8 cellular contexts compared by ENCODE assay signal in the genomic region with DNA sequence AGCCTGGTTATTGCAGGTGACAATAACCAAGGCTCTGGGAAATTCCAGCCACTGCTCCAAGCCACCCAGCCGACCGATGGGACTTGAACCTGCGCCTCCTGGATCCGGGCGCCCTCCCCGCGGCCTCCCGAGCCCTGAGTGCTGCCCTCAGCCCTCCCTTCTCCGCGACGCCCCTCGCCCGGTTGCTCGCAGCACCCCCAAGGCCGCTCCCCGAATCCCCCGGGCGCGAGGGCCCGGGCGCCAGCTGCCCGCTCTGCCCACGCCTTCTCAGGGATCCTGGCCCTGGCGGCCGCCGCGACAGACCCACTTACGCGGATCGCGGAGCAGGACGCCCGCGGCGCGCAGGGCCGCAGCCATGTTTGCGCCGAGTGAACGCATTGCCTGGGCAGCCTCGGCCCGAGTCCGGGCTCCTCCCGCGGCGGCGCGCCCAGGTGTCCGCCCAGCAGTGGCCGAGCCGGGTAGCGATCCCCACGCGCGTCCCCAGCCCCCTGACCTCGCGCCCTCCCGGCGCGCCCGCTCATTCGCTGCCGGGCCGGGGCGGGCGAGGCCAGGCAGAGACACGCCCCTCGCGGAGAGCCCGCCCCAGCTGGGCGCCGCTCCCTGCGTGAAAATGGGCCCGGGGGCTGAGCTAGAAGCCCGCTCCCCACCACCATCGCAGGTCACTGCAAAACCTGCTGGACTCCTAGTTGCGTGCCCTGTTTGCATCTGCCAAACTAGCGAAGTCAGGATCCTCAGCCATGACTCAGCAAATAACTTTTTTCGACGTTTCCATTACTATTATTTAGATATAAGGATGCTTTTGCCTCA.
DNase-seq lines count a peak whose midpoint lies in the region; ATAC-seq and TF ChIP-seq lines count a peak whose summit lies in the region.

A gene with protein sequence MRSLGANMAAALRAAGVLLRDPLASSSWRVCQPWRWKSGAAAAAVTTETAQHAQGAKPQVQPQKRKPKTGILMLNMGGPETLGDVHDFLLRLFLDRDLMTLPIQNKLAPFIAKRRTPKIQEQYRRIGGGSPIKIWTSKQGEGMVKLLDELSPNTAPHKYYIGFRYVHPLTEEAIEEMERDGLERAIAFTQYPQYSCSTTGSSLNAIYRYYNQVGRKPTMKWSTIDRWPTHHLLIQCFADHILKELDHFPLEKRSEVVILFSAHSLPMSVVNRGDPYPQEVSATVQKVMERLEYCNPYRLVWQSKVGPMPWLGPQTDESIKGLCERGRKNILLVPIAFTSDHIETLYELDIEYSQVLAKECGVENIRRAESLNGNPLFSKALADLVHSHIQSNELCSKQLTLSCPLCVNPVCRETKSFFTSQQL (minus strand): TSS at position 460 of the 807 bp plus-strand sequence. CDS start 82 bp downstream, at position 378.

- DNase-seq in AG09309 (ENCODE audit: low read depth) (peak; percentile 10), NCI-H774 (lab: John Stamatoyannopoulos, UW) (peak; percentile 40), medulla oblongata (ENCODE audit: extremely low spot score) (peak; percentile 91)
- peak; percentile 12 to 51 for DNase-seq in activated CD8-positive, alpha-beta memory T cell treated with anti-CD3 and anti-CD28 coated beads for 1 hour (ENCODE audit: extremely low read depth in 1 of 2, low read depth in 1 of 2)
- peak; percentile 53 for DNase-seq in effector CD8-positive, alpha-beta T cell (lab: John Stamatoyannopoulos, UW)
- peak; percentile 40 for DNase-seq in stimulated activated CD8-positive, alpha-beta memory T cell treated with anti-CD3 and anti-CD28 coated beads, Interleukin-12 subunit alpha, Interleukin-12 subunit beta, amount 100 ng/mL, for 1 hour (ENCODE audit: low read depth)

- H3K4me3 ChIP-seq in AG09309 (ENCODE audit: control insufficient read depth, low read depth, low read length) = peak within 1 kb of the TSS; percentile 74

- ATAC-seq in GM18873 (IDR thresholded peaks at IDR 0.05; ENCODE audit: low FRiP score, unreplicated experiment) = peak; percentile 71
- ATAC-seq in HG03135 (IDR thresholded peaks at IDR 0.05; ENCODE audit: unreplicated experiment) = peak; percentile 89

- TF ChIP-seq CTCF in AG09309 (IDR thresholded peaks at IDR 0.05; ENCODE audit: control insufficient read depth, insufficient read depth, low read depth, low read length, missing control alignments) = no peak

Comparison
In these comparisons a context has a peak if more than half of its experiments do, and no peak if none do; other contexts are left out.
1. Peak in every context shown above with its lines: DNase-seq, ATAC-seq and H3K4me3 ChIP-seq.
2. DNase-seq: peak in every context shown above with its lines; median percentile 91 in medulla oblongata; 53 in effector CD8-positive, alpha-beta T cell; 40 in NCI-H774; 40 in stimulated activated CD8-positive, alpha-beta memory T cell treated with anti-CD3 and anti-CD28 coated beads, Interleukin-12 subunit alpha, Interleukin-12 subunit beta, amount 100 ng/mL, for 1 hour; 32 in activated CD8-positive, alpha-beta memory T cell treated with anti-CD3 and anti-CD28 coated beads for 1 hour; 10 in AG09309.